In the genomic region with DNA sequence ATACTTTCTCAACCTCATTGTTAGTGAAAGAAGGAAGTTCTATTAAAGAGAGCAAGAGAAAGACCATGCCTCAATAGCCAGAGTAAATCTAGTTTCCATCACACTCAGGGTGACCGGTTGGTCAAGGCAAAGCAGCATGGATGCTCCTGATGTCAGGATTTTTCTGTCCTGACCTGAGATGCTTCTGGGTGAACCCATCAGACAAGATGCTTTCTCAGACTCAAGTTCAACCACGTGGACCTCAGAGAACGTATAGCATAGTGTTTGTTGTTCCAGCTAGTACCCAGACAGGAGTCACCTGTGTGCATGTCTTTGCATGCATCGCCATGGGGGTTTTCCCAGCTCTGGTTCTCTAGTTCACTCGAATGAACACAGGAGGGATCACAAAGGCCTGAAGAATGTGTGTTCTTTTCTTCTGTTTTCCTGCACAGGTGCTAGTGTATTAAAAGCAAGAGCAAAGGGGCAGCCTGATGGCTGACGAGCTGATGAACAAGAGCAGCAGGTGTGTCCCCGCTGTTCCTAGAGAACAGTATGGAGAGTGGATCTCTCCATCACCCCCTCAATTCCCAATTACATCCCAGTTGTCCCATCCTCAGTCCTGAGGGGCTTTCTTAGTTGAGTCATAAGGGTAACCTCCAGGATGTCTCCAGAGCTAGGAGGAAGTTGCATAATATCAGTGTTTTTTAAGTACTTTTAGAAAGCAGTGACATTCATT, we compare ENCODE assay signal across 8 cellular contexts.
A peak's percentile ranks its signal among the peaks of the same experiment; 100 is the strongest.
DNase-seq lines count a peak whose midpoint lies in the region; ATAC-seq and TF ChIP-seq lines count a peak whose summit lies in the region.

No MANE protein-coding gene starts in this region.

- H3K27ac ChIP-seq in WERI-Rb-1 (no peak overlapping the region), dorsolateral prefrontal cortex (no peak overlapping the region)

- DNase-seq in activated CD4-positive, alpha-beta T cell treated with anti-CD3 and anti-CD28 coated beads for 36 hours, result peak; percentile 75
- DNase-seq in activated CD4-positive, alpha-beta T cell treated with anti-CD3 and anti-CD28 coated beads for 1 hour, result no peak
- DNase-seq in activated CD4-positive, alpha-beta T cell treated with anti-CD3 and anti-CD28 coated beads, Interleukin-2, amount 10 ng/mL, durations not matched to agents 7 days and 5 days, result no peak
- DNase-seq in stimulated activated naive CD8-positive, alpha-beta T cell treated with anti-CD3 and anti-CD28 coated beads, Interleukin-15, amount 100 ng/mL, for 72 hours, result peak; percentile 50 to 74
- DNase-seq in WERI-Rb-1 (no peak), NCI-H1092 treated with DMSO at 0.1 percent for 48 hours (lab: John Stamatoyannopoulos, UW) (no peak), dorsolateral prefrontal cortex (no peak)

- TF ChIP-seq CTCF in WERI-Rb-1 (IDR thresholded peaks at IDR 0.05; ENCODE audit: low read depth, low read length), result no peak
- no peak for TF ChIP-seq CTCF in dorsolateral prefrontal cortex (IDR thresholded peaks at IDR 0.05 in 54 of 56, conservative IDR thresholded peaks at IDR 0.05 in 2 of 56; ENCODE audit: low read depth in 1 of 56, partially characterized antibody in 56 of 56)

- no peaks in the 10 kb centered on the region for H3K27me3 ChIP-seq in WERI-Rb-1 (ENCODE audit: insufficient read depth, low read depth, severe bottlenecking)
- H3K27me3 ChIP-seq in dorsolateral prefrontal cortex, result no peaks in the 10 kb centered on the region

- peak overlapping the region; percentile 42 for H3K27ac Mint-ChIP-seq in activated CD4-positive, alpha-beta T cell treated with anti-CD3 and anti-CD28 coated beads for 36 hours
- H3K27ac Mint-ChIP-seq in activated CD4-positive, alpha-beta T cell treated with anti-CD3 and anti-CD28 coated beads, Interleukin-2, amount 10 ng/mL, durations not matched to agents 7 days and 5 days, result peak overlapping the region; percentile 31
- peak overlapping the region; percentile 89 to 92 for H3K27ac Mint-ChIP-seq in stimulated activated naive CD8-positive, alpha-beta T cell treated with anti-CD3 and anti-CD28 coated beads, Interleukin-15, amount 100 ng/mL, for 72 hours

- no peaks in the 10 kb centered on the region for H3K9me3 Mint-ChIP-seq in activated CD4-positive, alpha-beta T cell treated with anti-CD3 and anti-CD28 coated beads for 36 hours (ENCODE audit: low read depth)
- peaks cover 3% of the 10 kb centered on the region for H3K9me3 Mint-ChIP-seq in activated CD4-positive, alpha-beta T cell treated with anti-CD3 and anti-CD28 coated beads, Interleukin-2, amount 10 ng/mL, durations not matched to agents 7 days and 5 days
- H3K9me3 Mint-ChIP-seq in stimulated activated naive CD8-positive, alpha-beta T cell treated with anti-CD3 and anti-CD28 coated beads, Interleukin-15, amount 100 ng/mL, for 72 hours, result no peaks in the 10 kb centered on the region

- POLR2A ChIA-PET in activated CD4-positive, alpha-beta T cell treated with anti-CD3 and anti-CD28 coated beads for 36 hours (lab: Charles Lee), result interaction anchor here (0.6 kb wide), 1 partner anchor 25 kb away, joined by 3 read pairs; no protein-coding TSS in a partner anchor
- POLR2A ChIA-PET in activated CD4-positive, alpha-beta T cell treated with anti-CD3 and anti-CD28 coated beads, Interleukin-2, amount 10 ng/mL, durations not matched to agents 7 days and 5 days (lab: Charles Lee), result no interaction called here

- H3K27me3 Mint-ChIP-seq in activated CD4-positive, alpha-beta T cell treated with anti-CD3 and anti-CD28 coated beads for 36 hours, result no peaks in the 10 kb centered on the region
- no peaks in the 10 kb centered on the region for H3K27me3 Mint-ChIP-seq in activated CD4-positive, alpha-beta T cell treated with anti-CD3 and anti-CD28 coated beads, Interleukin-2, amount 10 ng/mL, durations not matched to agents 7 days and 5 days
- H3K27me3 Mint-ChIP-seq in stimulated activated naive CD8-positive, alpha-beta T cell treated with anti-CD3 and anti-CD28 coated beads, Interleukin-15, amount 100 ng/mL, for 72 hours, result no peaks in the 10 kb centered on the region

- intact Hi-C loops in activated CD4-positive, alpha-beta T cell treated with anti-CD3 and anti-CD28 coated beads for 36 hours (cut with DNase I, micrococcal nuclease), result loop anchor here in 1 of 2 experiments (1.0 kb wide), 1 partner anchor 9 kb away; no protein-coding TSS in a partner anchor
- intact Hi-C loops in dorsolateral prefrontal cortex (cut with DNase I), result no loop called here

- peaks cover 20% of the 10 kb centered on the region for H3K4me1 Mint-ChIP-seq in activated CD4-positive, alpha-beta T cell treated with anti-CD3 and anti-CD28 coated beads for 36 hours
- peaks cover 19% of the 10 kb centered on the region for H3K4me1 Mint-ChIP-seq in activated CD4-positive, alpha-beta T cell treated with anti-CD3 and anti-CD28 coated beads, Interleukin-2, amount 10 ng/mL, durations not matched to agents 7 days and 5 days
- peaks cover 66% of the 10 kb centered on the region for H3K4me1 Mint-ChIP-seq in stimulated activated naive CD8-positive, alpha-beta T cell treated with anti-CD3 and anti-CD28 coated beads, Interleukin-15, amount 100 ng/mL, for 72 hours

- no peaks in the 10 kb centered on the region for H3K36me3 Mint-ChIP-seq in activated CD4-positive, alpha-beta T cell treated with anti-CD3 and anti-CD28 coated beads for 36 hours (ENCODE audit: low read depth)
- H3K36me3 Mint-ChIP-seq in activated CD4-positive, alpha-beta T cell treated with anti-CD3 and anti-CD28 coated beads, Interleukin-2, amount 10 ng/mL, durations not matched to agents 7 days and 5 days (ENCODE audit: low read depth), result no peaks in the 10 kb centered on the region

- ATAC-seq in activated CD4-positive, alpha-beta T cell treated with anti-CD3 and anti-CD28 coated beads for 36 hours, result peak; percentile 95
- peak; percentile 70 for ATAC-seq in HG02970 (IDR thresholded peaks at IDR 0.05; ENCODE audit: low FRiP score, unreplicated experiment)
- peak; percentile 91 for ATAC-seq in stimulated activated naive CD8-positive, alpha-beta T cell treated with anti-CD3 and anti-CD28 coated beads, Interleukin-15, amount 100 ng/mL, for 72 hours

- H3K4me3 ChIP-seq in WERI-Rb-1 (ENCODE audit: low read depth, low read length) (no peak overlapping the region), dorsolateral prefrontal cortex (no peak overlapping the region)

- CTCF ChIA-PET in activated CD4-positive, alpha-beta T cell treated with anti-CD3 and anti-CD28 coated beads for 36 hours (lab: Charles Lee), result interaction anchor here (0.5 to 2.0 kb wide), 7 partner anchors 11 to 175 kb away, joined by 3 to 4 read pairs (median 3); no protein-coding TSS in a partner anchor
- CTCF ChIA-PET in activated CD4-positive, alpha-beta T cell treated with anti-CD3 and anti-CD28 coated beads, Interleukin-2, amount 10 ng/mL, durations not matched to agents 7 days and 5 days (lab: Charles Lee), result interaction anchor here (0.7 to 2.2 kb wide), 7 partner anchors 8 to 64 kb away, joined by 3 to 10 read pairs (median 5); no protein-coding TSS in a partner anchor

- H3K9me3 ChIP-seq in WERI-Rb-1 (ENCODE audit: severe bottlenecking), result no peaks in the 10 kb centered on the region

- H3K36me3 ChIP-seq in WERI-Rb-1, result no peaks in the 10 kb centered on the region

- H3K4me3 Mint-ChIP-seq in activated CD4-positive, alpha-beta T cell treated with anti-CD3 and anti-CD28 coated beads for 36 hours, result no peak overlapping the region
- no peak overlapping the region for H3K4me3 Mint-ChIP-seq in activated CD4-positive, alpha-beta T cell treated with anti-CD3 and anti-CD28 coated beads, Interleukin-2, amount 10 ng/mL, durations not matched to agents 7 days and 5 days
- peak overlapping the region; percentile 71 to 74 for H3K4me3 Mint-ChIP-seq in stimulated activated naive CD8-positive, alpha-beta T cell treated with anti-CD3 and anti-CD28 coated beads, Interleukin-15, amount 100 ng/mL, for 72 hours

Comparison
In these comparisons a context has a peak if more than half of its experiments do, and no peak if none do; other contexts are left out.
1. DNase-seq: peak in activated CD4-positive, alpha-beta T cell treated with anti-CD3 and anti-CD28 coated beads for 36 hours (single experiment) and stimulated activated naive CD8-positive, alpha-beta T cell treated with anti-CD3 and anti-CD28 coated beads, Interleukin-15, amount 100 ng/mL, for 72 hours (2 of 2); none in activated CD4-positive, alpha-beta T cell treated with anti-CD3 and anti-CD28 coated beads for 1 hour (single experiment), activated CD4-positive, alpha-beta T cell treated with anti-CD3 and anti-CD28 coated beads, Interleukin-2, amount 10 ng/mL, durations not matched to agents 7 days and 5 days (single experiment), WERI-Rb-1 (single experiment), NCI-H1092 treated with DMSO at 0.1 percent for 48 hours (single experiment) and dorsolateral prefrontal cortex (0 of 10).
2. H3K27ac Mint-ChIP-seq: peak in every context shown above with its lines; median percentile 90 in stimulated activated naive CD8-positive, alpha-beta T cell treated with anti-CD3 and anti-CD28 coated beads, Interleukin-15, amount 100 ng/mL, for 72 hours; 42 in activated CD4-positive, alpha-beta T cell treated with anti-CD3 and anti-CD28 coated beads for 36 hours; 31 in activated CD4-positive, alpha-beta T cell treated with anti-CD3 and anti-CD28 coated beads, Interleukin-2, amount 10 ng/mL, durations not matched to agents 7 days and 5 days.
3. H3K4me3 Mint-ChIP-seq: peak in stimulated activated naive CD8-positive, alpha-beta T cell treated with anti-CD3 and anti-CD28 coated beads, Interleukin-15, amount 100 ng/mL, for 72 hours (2 of 2); none in activated CD4-positive, alpha-beta T cell treated with anti-CD3 and anti-CD28 coated beads for 36 hours (single experiment) and activated CD4-positive, alpha-beta T cell treated with anti-CD3 and anti-CD28 coated beads, Interleukin-2, amount 10 ng/mL, durations not matched to agents 7 days and 5 days (single experiment).
4. Peak in every context shown above with its lines, with median percentiles within 50 percentile points of each other: ATAC-seq.